Comparison of ENCODE assay signal across 1 cellular context in the genomic region with DNA sequence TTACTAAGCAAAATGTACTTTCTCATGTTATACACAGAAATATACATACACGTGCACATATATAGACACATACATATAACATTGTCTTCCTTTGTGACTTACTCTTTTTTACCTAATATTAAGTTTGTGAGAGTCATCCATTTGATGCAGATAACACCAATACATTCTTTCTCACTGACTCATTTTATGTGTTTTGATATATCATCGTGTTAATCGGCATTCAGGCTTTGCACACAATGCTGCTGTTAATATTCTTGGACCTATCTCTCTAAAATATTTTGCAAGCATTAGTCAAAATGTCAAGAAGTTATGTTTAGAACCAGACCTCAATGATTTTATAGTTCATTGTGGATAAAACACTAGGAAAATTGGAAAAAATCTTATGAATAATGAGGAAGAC.
TF ChIP-seq lines count a peak whose summit lies in the region.

No MANE protein-coding gene starts in this region.

TF ChIP-seq in endothelial cell of umbilical vein, 7 proteins besides CTCF, POLR2A, EP300 and RAD21:
- TF ChIP-seq FOS (IDR thresholded peaks at IDR 0.05; ENCODE audit: borderline replicate concordance, insufficient read depth, low read length): peak; percentile 11
- TF ChIP-seq, protein P1, sequence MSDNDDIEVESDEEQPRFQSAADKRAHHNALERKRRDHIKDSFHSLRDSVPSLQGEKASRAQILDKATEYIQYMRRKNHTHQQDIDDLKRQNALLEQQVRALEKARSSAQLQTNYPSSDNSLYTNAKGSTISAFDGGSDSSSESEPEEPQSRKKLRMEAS (IDR thresholded peaks at IDR 0.05; ENCODE audit: insufficient read depth, insufficient read length): no peak
- no peak for TF ChIP-seq EZH2 (IDR thresholded peaks at IDR 0.05; ENCODE audit: borderline replicate concordance, low read depth, low read length, severe bottlenecking)
